11 cellular contexts compared by ENCODE assay signal in genomic region chr12:69509308-69509736, GRCh38. TPM values are rescaled to one million over a fixed set of nuclear protein-coding genes. Genes with fewer than 3 reads are reported as not detected.
DNase-seq lines count a peak whose midpoint lies in the region; ATAC-seq and TF ChIP-seq lines count a peak whose summit lies in the region.
"Had no signal": no experiment of that assay in that cellular context is flagged by ENCODE, and none has a peak within 500 bp of the region (broad histone marks: within the 10 kb centered on the region; RNA-seq: fewer than 3 reads in every experiment).

No MANE protein-coding gene starts in this region.

- H3K27ac Mint-ChIP-seq in nephron: peak overlapping the region; percentile 41 to 88 (median 79)
- no peak overlapping the region for H3K27ac Mint-ChIP-seq in effector memory CD8-positive, alpha-beta T cell
- peak overlapping the region in 4 of 10 donors; percentile 8 to 58 (median 37) for H3K27ac Mint-ChIP-seq in naive thymus-derived CD8-positive, alpha-beta T cell
- H3K27ac Mint-ChIP-seq: stimulated activated effector memory CD8-positive, alpha-beta T cell treated with anti-CD3 and anti-CD28 coated beads, Interleukin-12 subunit alpha, Interleukin-12 subunit beta, amount 100 ng/mL, for 72 hours had no signal

- H3K36me3 Mint-ChIP-seq in nephron (ENCODE audit: low read depth): no peaks in the 10 kb centered on the region
- H3K36me3 Mint-ChIP-seq in effector memory CD8-positive, alpha-beta T cell (ENCODE audit: insufficient read depth): peaks cover 1% of the 10 kb centered on the region
- H3K36me3 Mint-ChIP-seq in naive thymus-derived CD8-positive, alpha-beta T cell: peaks cover 0 to 10% (median 0%) of the 10 kb centered on the region in 3 donors
- H3K36me3 Mint-ChIP-seq: stimulated activated effector memory CD8-positive, alpha-beta T cell treated with anti-CD3 and anti-CD28 coated beads, Interleukin-12 subunit alpha, Interleukin-12 subunit beta, amount 100 ng/mL, for 72 hours had no signal

- H3K27ac ChIP-seq in brain microvascular endothelial cell (peak overlapping the region; percentile 23), caudate nucleus (ENCODE audit: low read depth, low read length) (no peak overlapping the region)

- no peak overlapping the region for H3K4me3 Mint-ChIP-seq in nephron
- no peak overlapping the region for H3K4me3 Mint-ChIP-seq in effector memory CD8-positive, alpha-beta T cell
- H3K4me3 Mint-ChIP-seq in naive thymus-derived CD8-positive, alpha-beta T cell: peak overlapping the region in 2 of 10 donors; percentile 48 to 57
- H3K4me3 Mint-ChIP-seq: stimulated activated effector memory CD8-positive, alpha-beta T cell treated with anti-CD3 and anti-CD28 coated beads, Interleukin-12 subunit alpha, Interleukin-12 subunit beta, amount 100 ng/mL, for 72 hours had no signal

- POLR2A ChIA-PET in naive thymus-derived CD8-positive, alpha-beta T cell (lab: Charles Lee): no interaction called here

- ATAC-seq in effector memory CD8-positive, alpha-beta T cell (replicated peaks): no peak
- ATAC-seq in naive thymus-derived CD8-positive, alpha-beta T cell: no peak
- ATAC-seq: left colon; stimulated activated effector memory CD8-positive, alpha-beta T cell treated with anti-CD3 and anti-CD28 coated beads, Interleukin-12 subunit alpha, Interleukin-12 subunit beta, amount 100 ng/mL, for 72 hours had no signal

- peak; percentile 65 for DNase-seq in EL
- peak; percentile 39 for DNase-seq in HT1080 (ENCODE audit: low read depth)
- peak; percentile 34 for DNase-seq in brain microvascular endothelial cell
- no peak for DNase-seq in caudate nucleus (lab: John Stamatoyannopoulos, UW)
- DNase-seq in effector memory CD8-positive, alpha-beta T cell: no peak
- no peak for DNase-seq in naive thymus-derived CD8-positive, alpha-beta T cell
- DNase-seq: Caco-2; left colon; stimulated activated CD4-positive, alpha-beta T cell treated with anti-CD3 and anti-CD28 coated beads, Interleukin-4, amount 100 ng/mL, for 4 hours had no signal

- H3K36me3 ChIP-seq in brain microvascular endothelial cell (replicated peaks): no peaks in the 10 kb centered on the region

- H3K9me3 Mint-ChIP-seq in nephron: no peaks in the 10 kb centered on the region
- H3K9me3 Mint-ChIP-seq in effector memory CD8-positive, alpha-beta T cell: no peaks in the 10 kb centered on the region
- no peaks in the 10 kb centered on the region for H3K9me3 Mint-ChIP-seq in naive thymus-derived CD8-positive, alpha-beta T cell
- H3K9me3 Mint-ChIP-seq: stimulated activated effector memory CD8-positive, alpha-beta T cell treated with anti-CD3 and anti-CD28 coated beads, Interleukin-12 subunit alpha, Interleukin-12 subunit beta, amount 100 ng/mL, for 72 hours had no signal

- H3K4me3 ChIP-seq in brain microvascular endothelial cell (ENCODE audit: low read depth, low read length): no peak overlapping the region

- in situ Hi-C loops in brain microvascular endothelial cell (cut with HindIII; ENCODE audit: low pct_ligation_motif_present, low sequenced_read_pairs): no loop called here

- H3K27me3 ChIP-seq in brain microvascular endothelial cell (replicated peaks): no peaks in the 10 kb centered on the region

- TF ChIP-seq CTCF in brain microvascular endothelial cell (IDR thresholded peaks at IDR 0.05; ENCODE audit: low read depth, low read length, missing control alignments) (no peak), nephron (IDR thresholded peaks at IDR 0.05; ENCODE audit: unreplicated experiment in 3 of 3) (no peak)

- H3K27me3 Mint-ChIP-seq in nephron (ENCODE audit: low read depth): no peaks in the 10 kb centered on the region
- no peaks in the 10 kb centered on the region for H3K27me3 Mint-ChIP-seq in effector memory CD8-positive, alpha-beta T cell
- no peaks in the 10 kb centered on the region for H3K27me3 Mint-ChIP-seq in naive thymus-derived CD8-positive, alpha-beta T cell

- peaks cover 74% of the 10 kb centered on the region for H3K4me1 Mint-ChIP-seq in nephron
- peaks cover 29 to 46% of the 10 kb centered on the region in 2 donors for H3K4me1 Mint-ChIP-seq in effector memory CD8-positive, alpha-beta T cell (ENCODE audit: low read depth in 2 of 2)
- H3K4me1 Mint-ChIP-seq in naive thymus-derived CD8-positive, alpha-beta T cell: peaks cover 20 to 78% (median 63%) of the 10 kb centered on the region in 4 donors

RNA-seq across cellular contexts. Expression of gene FRS2, which starts 39.1 kb away (rescaled TPM):
- 11.7 and 19.1 TPM in 2 replicates for total RNA-seq in HT1080 (2014; rRNA removed; shearing (Covaris generic))
- 14.3 and 18.2 TPM in 2 replicates for polyA plus RNA-seq in HT1080 (2015; cell fraction: cytosol; rRNA removed)
- polyA plus RNA-seq in HT1080 (2015; cell fraction: nucleus; rRNA removed): 14.8 and 21.2 TPM in 2 replicates
- 10 to 100 TPM; 27.2 to 33.5 TPM for total RNA-seq in naive thymus-derived CD8-positive, alpha-beta T cell
- 10 to 100 TPM; 11.1 to 12.3 (median 11.6) TPM for polyA plus RNA-seq in naive thymus-derived CD8-positive, alpha-beta T cell

Comparison
In these comparisons a context has a peak if more than half of its experiments do, and no peak if none do; other contexts are left out.
1. DNase-seq: peak in EL (single experiment), HT1080 (single experiment) and brain microvascular endothelial cell (single experiment); none in caudate nucleus (0 of 61), effector memory CD8-positive, alpha-beta T cell (0 of 3) and naive thymus-derived CD8-positive, alpha-beta T cell (0 of 10).
2. H3K27ac Mint-ChIP-seq: peak in nephron (3 of 3); none in effector memory CD8-positive, alpha-beta T cell (0 of 2).